8 cellular contexts compared by ENCODE assay signal in genomic region chr18:21997207-21998143, GRCh38.
DNase-seq lines count a peak whose midpoint lies in the region; ATAC-seq, FAIRE-seq and TF ChIP-seq lines count a peak whose summit lies in the region.

No MANE protein-coding gene starts in this region.

- TF ChIP-seq CTCF in natural killer cell (IDR thresholded peaks at IDR 0.05), result peak; percentile 83

- peaks cover 5 to 7% of the 10 kb centered on the region in 2 donors for H3K4me1 Mint-ChIP-seq in natural killer cell

- peak overlapping the region in 1 of 2 donors; percentile 3 for H3K27ac Mint-ChIP-seq in natural killer cell

- DNase-seq in ACHN, result peak; percentile 44
- peak; percentile 12 for DNase-seq in GM04504 (ENCODE audit: low read depth)
- DNase-seq in RCC 7860 (ENCODE audit: low spot score), result peak; percentile 46
- DNase-seq in erythroblast (lab: John Stamatoyannopoulos, UW), result peak; percentile 47 to 61
- no peak for DNase-seq in natural killer cell
- no peak for DNase-seq in occipital lobe (lab: John Stamatoyannopoulos, UW)
- DNase-seq in stimulated activated CD4-positive, alpha-beta T cell treated with anti-CD3 and anti-CD28 coated beads, Interleukin-2, amount 100 ng/mL, for 24 hours, result no peak

- no peaks in the 10 kb centered on the region for H3K9me3 Mint-ChIP-seq in natural killer cell

- ATAC-seq in HG03354 (IDR thresholded peaks at IDR 0.05; ENCODE audit: poor library complexity, severe bottlenecking, unreplicated experiment) (peak; percentile 75), natural killer cell (peak; percentile 73 to 88 (median 77))

- no peak overlapping the region for H3K4me3 Mint-ChIP-seq in natural killer cell

- H3K27me3 Mint-ChIP-seq in natural killer cell (ENCODE audit: low read depth in 2 of 2), result peaks cover 5 to 19% of the 10 kb centered on the region in 2 donors

- FAIRE-seq in RCC 7860 (lab: Jason Lieb, UNC), result no peak

- no peak for TF ChIP-seq POLR2A in erythroblast (IDR thresholded peaks at IDR 0.05; ENCODE audit: low read length)

- in situ Hi-C loops in ACHN (cut with HindIII; ENCODE audit: low pct_ligation_motif_present, low pct_unique_long_range_greater_than_20kb, low sequenced_read_pairs), result no loop called here

- intact Hi-C loops in natural killer cell (cut with micrococcal nuclease), result loop anchor here (1.0 to 2.0 kb wide), 2 partner anchors 566 to 707 kb away; no protein-coding TSS in a partner anchor

- no peaks in the 10 kb centered on the region for H3K36me3 Mint-ChIP-seq in natural killer cell

Comparison
In these comparisons a context has a peak if more than half of its experiments do, and no peak if none do; other contexts are left out.
1. DNase-seq: peak in ACHN (single experiment), GM04504 (single experiment), RCC 7860 (single experiment) and erythroblast (2 of 2); none in natural killer cell (single experiment), occipital lobe (single experiment) and stimulated activated CD4-positive, alpha-beta T cell treated with anti-CD3 and anti-CD28 coated beads, Interleukin-2, amount 100 ng/mL, for 24 hours (0 of 2).